Comparison of ENCODE assay signal across 20 cellular contexts in the genomic region with DNA sequence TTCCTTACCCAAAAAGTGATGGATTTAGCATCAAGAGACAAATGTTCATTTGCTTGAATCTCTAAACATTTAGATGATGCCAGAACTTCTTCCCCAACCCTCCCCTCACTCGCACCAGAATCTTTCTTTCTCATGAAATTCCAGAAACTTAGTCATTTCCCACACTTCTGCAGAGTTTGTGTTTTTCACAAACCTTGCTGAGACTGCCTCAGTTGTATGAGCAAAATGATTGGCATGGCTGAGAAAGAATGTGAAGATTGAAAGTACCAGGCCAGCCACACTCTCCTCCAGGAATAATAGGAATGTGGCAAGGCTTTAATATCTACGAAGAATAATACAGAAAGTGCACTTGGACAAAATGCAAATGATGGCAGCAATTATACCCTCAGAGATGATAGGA.
A peak's percentile ranks its signal among the peaks of the same experiment; 100 is the strongest.
DNase-seq lines count a peak whose midpoint lies in the region; ATAC-seq, FAIRE-seq and TF ChIP-seq lines count a peak whose summit lies in the region.
"Had no signal": no experiment of that assay in that cellular context is flagged by ENCODE, and none has a peak within 500 bp of the region (broad histone marks: within the 10 kb centered on the region; RNA-seq: fewer than 3 reads in every experiment).

No MANE protein-coding gene starts in this region.

- H2BK120ac ChIP-seq in IMR-90 (ENCODE audit: low read depth, low read length): no peak overlapping the region

- H2BK5ac ChIP-seq in IMR-90 (ENCODE audit: low read depth, low read length, poor library complexity, severe bottlenecking): peak overlapping the region; percentile 78

- WGBS in IMR-90 (ENCODE audit: extremely low coverage in 2 of 2, insufficient read length in 1 of 2), 2 experiments: no CpG with 5 or more reads among the region's 2 CpGs
- 48 to 67% methylated on average over 2 of the region's 2 CpGs for WGBS in lung, 2 donors

- H4K8ac ChIP-seq in IMR-90 (ENCODE audit: low read depth in 2 of 2, low read length in 2 of 2): no peak overlapping the region

- no peak overlapping the region for H2BK20ac ChIP-seq in IMR-90 (ENCODE audit: low read depth, low read length)

- H3K9ac ChIP-seq in IMR-90 (ENCODE audit: low read depth, low read length): no peak overlapping the region

- H3K14ac ChIP-seq in IMR-90 (replicated peaks; ENCODE audit: low read depth, low read length): no peak overlapping the region

- TF ChIP-seq CTCF in A673 (conservative IDR thresholded peaks at IDR 0.05; ENCODE audit: low read depth, low read length) (no peak), IMR-90 (conservative IDR thresholded peaks at IDR 0.05; ENCODE audit: low read depth, low read length) (no peak), bronchial epithelial cell (IDR thresholded peaks at IDR 0.05; ENCODE audit: insufficient read depth, low read length, severe bottlenecking) (no peak), lung (IDR thresholded peaks at IDR 0.05; ENCODE audit: control extremely low read depth, extremely low read depth) (no peak)

- H3K79me1 ChIP-seq in IMR-90 (ENCODE audit: low read depth in 1 of 2, low read length in 2 of 2): no peaks in the 10 kb centered on the region

- CTCF ChIA-PET in A673 (lab: Charles Lee): no interaction called here
- CTCF ChIA-PET in IMR-90 (lab: Yijun Ruan, JAX): no interaction called here

- H3K9me3 ChIP-seq in A673 (ENCODE audit: low read depth, low read length, poor library complexity, severe bottlenecking) (no peaks in the 10 kb centered on the region), IMR-90 (ENCODE audit: control insufficient read depth, insufficient read depth, low read length) (no peaks in the 10 kb centered on the region), lung (ENCODE audit: control insufficient read depth in 2 of 2, insufficient read depth in 1 of 2, low read length in 1 of 2) (no peaks in the 10 kb centered on the region)
- H3K9me3 ChIP-seq: upper lobe of left lung had no signal

- no peak overlapping the region for H2BK15ac ChIP-seq in IMR-90 (ENCODE audit: low read depth, low read length)

- H3K27me3 ChIP-seq in A673 (replicated peaks; ENCODE audit: insufficient read depth, low read depth, low read length, poor library complexity): no peaks in the 10 kb centered on the region
- no peaks in the 10 kb centered on the region for H3K27me3 ChIP-seq in IMR-90 (ENCODE audit: control insufficient read depth, insufficient read depth, low read length)
- H3K27me3 ChIP-seq in bronchial epithelial cell (ENCODE audit: control insufficient read depth, insufficient read depth, low read length): no peaks in the 10 kb centered on the region
- no peaks in the 10 kb centered on the region for H3K27me3 ChIP-seq in lung (ENCODE audit: control insufficient read depth, insufficient read depth)
- H3K27me3 ChIP-seq: upper lobe of left lung had no signal

- no peak overlapping the region for H4K5ac ChIP-seq in IMR-90 (ENCODE audit: low read depth, low read length)

- intact Hi-C loops in A673 (cut with micrococcal nuclease; ENCODE audit: unreplicated experiment): no loop called here
- intact Hi-C loops in IMR-90 (cut with micrococcal nuclease): no loop called here

- no peaks in the 10 kb centered on the region for H3K36me3 ChIP-seq in A673 (ENCODE audit: insufficient read depth, low read length, poor library complexity, severe bottlenecking)
- no peaks in the 10 kb centered on the region for H3K36me3 ChIP-seq in IMR-90 (ENCODE audit: control insufficient read depth, insufficient read depth, low read length)
- H3K36me3 ChIP-seq in bronchial epithelial cell (ENCODE audit: control insufficient read depth, insufficient read depth, low read length): no peaks in the 10 kb centered on the region
- no peaks in the 10 kb centered on the region for H3K36me3 ChIP-seq in lung (ENCODE audit: control insufficient read depth in 2 of 2, insufficient read depth in 2 of 2, low read length in 2 of 2)
- H3K36me3 ChIP-seq: upper lobe of left lung had no signal

- peak overlapping the region; percentile 36; the same call in 1 of the 2 replicates for H3K4me2 ChIP-seq in IMR-90 (ENCODE audit: low read depth, low read length)

- H2AK5ac ChIP-seq in IMR-90 (ENCODE audit: low read depth, low read length): no peak overlapping the region

- dilution Hi-C loops in IMR-90 (cut with HindIII; ENCODE audit: low sequenced_read_pairs, unreplicated experiment): no loop called here

- H3K56ac ChIP-seq in IMR-90 (ENCODE audit: extremely low read depth, insufficient read depth, low read length): no peak overlapping the region

- no peak overlapping the region for H3K27ac ChIP-seq in A673 (ENCODE audit: low read depth, low read length, poor library complexity, severe bottlenecking)
- no peak overlapping the region for H3K27ac ChIP-seq in IMR-90 (ENCODE audit: insufficient read depth, low read length)
- H3K27ac ChIP-seq in lung (ENCODE audit: low read depth in 1 of 2, low read length in 1 of 2): no peak overlapping the region
- H3K27ac ChIP-seq: upper lobe of left lung had no signal

- H2AK9ac ChIP-seq in IMR-90 (replicated peaks; ENCODE audit: low read depth, low read length, poor library complexity): no peak overlapping the region

- no peak overlapping the region for H2AFZ ChIP-seq in IMR-90 (replicated peaks; ENCODE audit: low read length, poor library complexity)

- H3K9me1 ChIP-seq in IMR-90 (ENCODE audit: insufficient read depth, low read length): no peaks in the 10 kb centered on the region

- POLR2A ChIA-PET in A673 (lab: Charles Lee; ENCODE audit: low non-redundant PET): no interaction called here
- POLR2A ChIA-PET in IMR-90 (lab: Charles Lee; ENCODE audit: unreplicated experiment): no interaction called here

- no peak overlapping the region for H3K4ac ChIP-seq in IMR-90 (ENCODE audit: low read depth, low read length)

- in situ Hi-C loops in IMR-90 (cut with MboI; ENCODE audit: low sequenced_read_pairs): no loop called here

- no peaks in the 10 kb centered on the region for H3K4me1 ChIP-seq in A673 (ENCODE audit: insufficient read depth, low read length, poor library complexity, severe bottlenecking)
- H3K4me1 ChIP-seq in IMR-90 (ENCODE audit: control insufficient read depth, insufficient read depth, low read length): peaks cover 2% of the 10 kb centered on the region; the same call in 1 of the 2 replicates
- no peaks in the 10 kb centered on the region for H3K4me1 ChIP-seq in lung (ENCODE audit: control insufficient read depth in 2 of 2, insufficient read depth in 2 of 2, low read length in 2 of 2)
- H3K4me1 ChIP-seq: upper lobe of left lung had no signal

- BruUV-seq in A673 (replicated peaks; lab: Mats Ljungman, UMichigan) (no TSS peak), IMR-90 (replicated peaks; lab: Mats Ljungman, UMichigan) (no TSS peak)

- DNase-seq in A673 (ENCODE audit: low spot score) (peak; percentile 3), IMR-90 (peak; percentile 88), bronchial epithelial cell (ENCODE audit: low read depth) (peak; percentile 15), lung (ENCODE audit: low spot score) (no peak)
- no peak for DNase-seq in stimulated activated CD4-positive, alpha-beta T cell treated with anti-CD3 and anti-CD28 coated beads, Interleukin-4, amount 100 ng/mL, for 4 hours
- no peak for DNase-seq in activated naive CD4-positive, alpha-beta T cell treated with Interleukin-2 at 50 U/mL for 16 hours
- DNase-seq: activated B cell treated with CpG ODN at 0.5 μM for 24 hours; activated CD8-positive, alpha-beta T cell treated with anti-CD3 and anti-CD28 coated beads for 36 hours; activated naive CD4-positive, alpha-beta T cell treated with anti-CD3 and anti-CD28 coated beads for 36 hours; activated T-cell treated with anti-CD3 and anti-CD28 coated beads, Interleukin-2, amount 50 U/mL, for 1 hour; aorta; head of caudate nucleus; left ventricle myocardium superior; NCI-H2107; NCI-H524; T-helper 9 cell; upper lobe of left lung had no signal

- TF ChIP-seq RAD21 in IMR-90 (IDR thresholded peaks at IDR 0.05; ENCODE audit: low read length): 0 out of 2 replicates have a peak, but pooled peaks have one; percentile 12

- TF ChIP-seq POLR2A in IMR-90 (IDR thresholded peaks at IDR 0.05; ENCODE audit: low read depth, low read length): no peak

- FAIRE-seq in bronchial epithelial cell (lab: Jason Lieb, UNC): no peak
- FAIRE-seq: G401.6 had no signal

- H4K20me1 ChIP-seq in IMR-90 (ENCODE audit: insufficient read depth, low read length): no peaks in the 10 kb centered on the region

- H3K4me3 ChIP-seq in A673 (ENCODE audit: low read depth, low read length, poor library complexity, severe bottlenecking): no peak overlapping the region
- H3K4me3 ChIP-seq in IMR-90 (ENCODE audit: insufficient read depth, low read depth, low read length): no peak overlapping the region
- no peak overlapping the region for H3K4me3 ChIP-seq in bronchial epithelial cell (ENCODE audit: low read depth, low read length)
- H3K4me3 ChIP-seq in lung: no peak overlapping the region
- H3K4me3 ChIP-seq: upper lobe of left lung had no signal

- no peak overlapping the region for H3K18ac ChIP-seq in IMR-90 (ENCODE audit: low read depth, low read length)

- H3K23ac ChIP-seq in IMR-90 (ENCODE audit: low read depth, low read length): no peak overlapping the region

- ATAC-seq in IMR-90 (ENCODE audit: low read depth): peak; percentile 87
- ATAC-seq in lung (ENCODE audit: insufficient read depth, low FRiP score): peak; percentile 31
- ATAC-seq in HG02642 (IDR thresholded peaks at IDR 0.05; ENCODE audit: poor library complexity, unreplicated experiment): no peak
- no peak for ATAC-seq in HG02981 (IDR thresholded peaks at IDR 0.05; ENCODE audit: unreplicated experiment)
- ATAC-seq: activated CD8-positive, alpha-beta T cell treated with anti-CD3 and anti-CD28 coated beads for 36 hours; left ventricle myocardium superior had no signal

- no peak overlapping the region for H4K91ac ChIP-seq in IMR-90 (ENCODE audit: insufficient read depth, low read depth, low read length)

TF ChIP-seq in IMR-90, 13 proteins besides CTCF, POLR2A, EP300 and RAD21 (continues in another document):
- peak; percentile 28; the same call in 1 of the 2 replicates for TF ChIP-seq FOS (IDR thresholded peaks at IDR 0.05; ENCODE audit: low read depth, low read length)
- TF ChIP-seq SMC3 (IDR thresholded peaks at IDR 0.05; ENCODE audit: low read depth, low read length): no peak
- TF ChIP-seq MAFK (IDR thresholded peaks at IDR 0.05; ENCODE audit: low read depth, low read length): peak; percentile 63
- TF ChIP-seq RFX5 (IDR thresholded peaks at IDR 0.05; ENCODE audit: low read depth, low read length): no peak
- TF ChIP-seq CEBPB (IDR thresholded peaks at IDR 0.05; ENCODE audit: low read depth, low read length): peak; percentile 49; the same call in 1 of the 2 replicates
- TF ChIP-seq, protein P1, sequence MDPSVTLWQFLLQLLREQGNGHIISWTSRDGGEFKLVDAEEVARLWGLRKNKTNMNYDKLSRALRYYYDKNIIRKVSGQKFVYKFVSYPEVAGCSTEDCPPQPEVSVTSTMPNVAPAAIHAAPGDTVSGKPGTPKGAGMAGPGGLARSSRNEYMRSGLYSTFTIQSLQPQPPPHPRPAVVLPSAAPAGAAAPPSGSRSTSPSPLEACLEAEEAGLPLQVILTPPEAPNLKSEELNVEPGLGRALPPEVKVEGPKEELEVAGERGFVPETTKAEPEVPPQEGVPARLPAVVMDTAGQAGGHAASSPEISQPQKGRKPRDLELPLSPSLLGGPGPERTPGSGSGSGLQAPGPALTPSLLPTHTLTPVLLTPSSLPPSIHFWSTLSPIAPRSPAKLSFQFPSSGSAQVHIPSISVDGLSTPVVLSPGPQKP (IDR thresholded peaks at IDR 0.05; ENCODE audit: borderline replicate concordance, low read depth, low read length): no peak

Comparison
In these comparisons a context has a peak if more than half of its experiments do, and no peak if none do; other contexts are left out.
1. DNase-seq: peak in A673 (single experiment), IMR-90 (single experiment) and bronchial epithelial cell (single experiment); none in lung (single experiment), stimulated activated CD4-positive, alpha-beta T cell treated with anti-CD3 and anti-CD28 coated beads, Interleukin-4, amount 100 ng/mL, for 4 hours (0 of 2) and activated naive CD4-positive, alpha-beta T cell treated with Interleukin-2 at 50 U/mL for 16 hours (single experiment).
2. ATAC-seq: peak in IMR-90 (single experiment) and lung (single experiment); none in HG02642 (single experiment) and HG02981 (single experiment).